In the genomic region with DNA sequence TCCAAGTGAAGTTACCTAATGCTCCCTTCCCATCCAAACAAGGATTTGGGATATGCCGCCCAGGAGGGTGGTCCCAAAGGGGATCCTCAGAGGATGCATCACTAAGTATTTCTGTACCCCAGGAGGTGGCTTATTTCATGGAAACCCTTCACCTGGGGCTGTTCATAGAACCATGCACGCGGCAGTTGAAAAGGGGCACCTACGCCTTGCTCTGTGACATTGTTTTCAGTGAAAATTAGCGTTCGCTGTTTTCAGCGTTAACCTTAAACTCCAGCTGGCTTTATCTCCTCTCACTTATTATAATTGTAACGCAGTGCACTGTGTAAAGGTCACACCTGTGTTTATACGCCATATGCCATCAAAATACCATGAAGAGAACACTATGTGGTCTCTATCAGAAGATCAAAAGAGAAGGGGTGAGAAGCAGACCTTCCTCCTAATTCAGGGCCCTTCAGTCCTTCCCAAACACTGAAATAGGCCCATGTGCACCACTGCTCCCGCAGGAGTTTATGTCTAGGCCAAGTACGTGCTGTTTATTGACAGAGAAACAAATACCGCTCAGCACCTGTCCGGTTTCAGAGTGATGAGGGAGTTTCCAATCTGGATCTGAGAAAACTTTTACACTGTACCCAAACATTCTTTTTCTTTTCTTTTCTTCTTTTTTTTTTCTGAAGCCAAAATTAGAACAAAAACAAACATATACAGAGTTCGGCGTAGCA, we compare ENCODE assay signal across 8 cellular contexts.
DNase-seq lines count a peak whose midpoint lies in the region; TF ChIP-seq lines count a peak whose summit lies in the region.

No MANE protein-coding gene starts in this region.

- peak; percentile 70 for DNase-seq in activated CD8-positive, alpha-beta memory T cell treated with anti-CD3 and anti-CD28 coated beads for 24 hours
- no peak for DNase-seq in activated CD8-positive, alpha-beta memory T cell treated with anti-CD3 and anti-CD28 coated beads, Interleukin-2, amount 50 U/mL, for 48 hours
- DNase-seq in activated naive CD4-positive, alpha-beta T cell treated with anti-CD3 and anti-CD28 coated beads, Interleukin-2, amount 50 U/mL, for 16 hours: peak; percentile 28
- DNase-seq in tibial nerve (ENCODE audit: low spot score in 2 of 2) (no peak), NCI-H1694 (lab: John Stamatoyannopoulos, UW) (no peak), RWPE1 (ENCODE audit: low spot score) (no peak), osteoblast (ENCODE audit: insufficient read length, low spot score, missing footprints) (no peak)

- CTCF ChIA-PET in RWPE1 (lab: Yijun Ruan, JAX): no interaction called here

- H3K4me3 ChIP-seq in tibial nerve: peak overlapping the region in 1 of 4 donors; percentile 2
- H3K4me3 ChIP-seq in osteoblast (ENCODE audit: insufficient read depth, low read length): no peak overlapping the region

- no peak for TF ChIP-seq EP300 in tibial nerve (IDR thresholded peaks at IDR 0.05)

- H3K27me3 Mint-ChIP-seq in IgD-negative memory B cell: peaks cover 2% of the 10 kb centered on the region

- H3K4me3 Mint-ChIP-seq in IgD-negative memory B cell: peak overlapping the region; percentile 69 to 95 (median 86)

- H3K36me3 Mint-ChIP-seq in IgD-negative memory B cell: peaks cover 12% of the 10 kb centered on the region

- H3K27me3 ChIP-seq in tibial nerve: no peaks in the 10 kb centered on the region
- peaks cover 20% of the 10 kb centered on the region for H3K27me3 ChIP-seq in osteoblast (ENCODE audit: insufficient read depth, low read length)

- H3K27ac Mint-ChIP-seq in IgD-negative memory B cell: peak overlapping the region; percentile 88 to 100 (median 98)

- no peaks in the 10 kb centered on the region for H3K9me3 Mint-ChIP-seq in IgD-negative memory B cell

- no peak for TF ChIP-seq POLR2A in tibial nerve (IDR thresholded peaks at IDR 0.05)

- POLR2A ChIA-PET in RWPE1 (lab: Yijun Ruan, JAX; ENCODE audit: low non-redundant PET): no interaction called here

- H3K27ac ChIP-seq in tibial nerve: peak overlapping the region in 3 of 4 donors; percentile 37 to 48 (median 39)
- H3K27ac ChIP-seq in RWPE1: no peak overlapping the region
- H3K27ac ChIP-seq in osteoblast (ENCODE audit: low read depth, low read length): no peak overlapping the region

- no peak overlapping the region for H2AFZ ChIP-seq in osteoblast (ENCODE audit: low read length)

- H3K4me1 ChIP-seq in tibial nerve: peaks cover 0 to 83% (median 58%) of the 10 kb centered on the region in 4 donors
- H3K4me1 ChIP-seq in osteoblast (ENCODE audit: insufficient read depth, low read length): peaks cover 13% of the 10 kb centered on the region

- H3K79me2 ChIP-seq in osteoblast (ENCODE audit: insufficient read depth, low read length): no peaks in the 10 kb centered on the region

- no peak overlapping the region for H3K4me2 ChIP-seq in osteoblast (ENCODE audit: insufficient read depth, low read length)

- H3K36me3 ChIP-seq in tibial nerve (no peaks in the 10 kb centered on the region), osteoblast (ENCODE audit: insufficient read depth, low read length) (no peaks in the 10 kb centered on the region)

- no peak for TF ChIP-seq CTCF in tibial nerve (IDR thresholded peaks at IDR 0.05)
- TF ChIP-seq CTCF in RWPE1 (conservative IDR thresholded peaks at IDR 0.05; ENCODE audit: low read depth): no peak
- no peak for TF ChIP-seq CTCF in osteoblast (IDR thresholded peaks at IDR 0.05; ENCODE audit: extremely low read depth, low read depth, low read length)

- 80 to 88% methylated on average over 15 of the region's 15 CpGs for WGBS in tibial nerve, 2 donors

- H3K9me3 ChIP-seq in tibial nerve (no peaks in the 10 kb centered on the region), osteoblast (ENCODE audit: low read depth, low read length) (no peaks in the 10 kb centered on the region)

- peaks cover 80 to 95% (median 83%) of the 10 kb centered on the region in 3 donors for H3K4me1 Mint-ChIP-seq in IgD-negative memory B cell

- no peaks in the 10 kb centered on the region for H4K20me1 ChIP-seq in osteoblast (ENCODE audit: insufficient read depth, low read length)

Comparison
In these comparisons a context has a peak if more than half of its experiments do, and no peak if none do; other contexts are left out.
1. DNase-seq: peak in activated CD8-positive, alpha-beta memory T cell treated with anti-CD3 and anti-CD28 coated beads for 24 hours (single experiment) and activated naive CD4-positive, alpha-beta T cell treated with anti-CD3 and anti-CD28 coated beads, Interleukin-2, amount 50 U/mL, for 16 hours (single experiment); none in activated CD8-positive, alpha-beta memory T cell treated with anti-CD3 and anti-CD28 coated beads, Interleukin-2, amount 50 U/mL, for 48 hours (single experiment), tibial nerve (0 of 2), NCI-H1694 (single experiment), RWPE1 (single experiment) and osteoblast (single experiment).
2. H3K27ac ChIP-seq: peak in tibial nerve (3 of 4); none in RWPE1 (single experiment) and osteoblast (single experiment).